In the genomic region with DNA sequence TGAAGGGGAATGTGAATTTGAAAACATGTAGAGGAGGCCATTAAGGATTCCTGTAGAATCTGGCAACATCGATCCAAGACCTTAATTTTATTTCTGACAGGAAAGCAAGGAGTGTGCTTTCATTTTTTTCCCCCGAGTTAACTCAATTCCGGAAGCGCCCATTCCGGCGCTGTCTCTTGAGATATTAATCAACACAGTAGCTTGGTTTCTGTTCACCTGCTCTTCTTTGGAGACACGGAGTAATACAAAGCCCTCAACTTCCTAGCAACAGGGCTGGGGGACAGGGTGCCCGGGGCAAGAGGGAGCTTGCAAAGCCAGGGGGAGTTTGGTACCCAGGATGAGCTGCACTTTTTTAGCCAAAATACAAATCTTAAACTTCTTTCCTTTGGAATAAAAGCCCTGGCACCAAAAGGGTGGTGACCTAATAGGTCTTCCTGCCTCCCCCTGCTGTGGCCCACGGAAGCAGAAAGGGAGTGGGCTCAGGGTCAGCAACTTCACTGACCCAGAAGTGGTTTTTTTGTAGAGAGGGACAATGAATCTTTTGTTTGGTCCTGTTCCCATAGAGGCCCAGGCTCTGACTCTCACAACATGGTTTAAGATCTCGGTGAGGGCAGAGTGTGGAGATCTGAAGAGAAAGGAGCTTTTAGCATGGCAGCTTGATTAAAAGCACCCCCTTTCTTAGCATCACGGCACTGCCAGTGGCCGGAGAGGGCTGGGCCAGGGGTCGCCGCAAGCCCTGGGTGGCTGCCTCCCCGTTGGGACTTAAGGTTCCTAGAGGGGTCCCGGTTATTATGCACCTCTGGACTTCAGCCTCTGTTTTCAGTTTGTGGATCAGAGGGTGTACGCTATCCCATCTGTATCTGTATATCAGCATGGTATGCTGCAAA, we compare ENCODE assay signal across 11 cellular contexts.
DNase-seq lines count a peak whose midpoint lies in the region; ATAC-seq, FAIRE-seq and TF ChIP-seq lines count a peak whose summit lies in the region.
"Had no signal": no experiment of that assay in that cellular context is flagged by ENCODE, and none has a peak within 500 bp of the region (broad histone marks: within the 10 kb centered on the region; RNA-seq: fewer than 3 reads in every experiment).

No MANE protein-coding gene starts in this region.

- H3K9ac ChIP-seq in HepG2 (ENCODE audit: insufficient read depth, low read depth, low read length): peak overlapping the region; percentile 74

- in situ Hi-C loops in HepG2 (cut with HindIII; ENCODE audit: extremely low pct_ligation_motif_present, low pct_unique_long_range_greater_than_20kb): no loop called here

- peak; percentile 63 for FAIRE-seq in HepG2 (lab: Jason Lieb, UNC)

- no peak for TF ChIP-seq POLR2A in HepG2 (IDR thresholded peaks at IDR 0.05; ENCODE audit: insufficient read depth in 1 of 2, low read depth in 2 of 2, low read length in 2 of 2)
- TF ChIP-seq POLR2A in right lobe of liver (IDR thresholded peaks at IDR 0.05): no peak
- TF ChIP-seq POLR2A in upper lobe of left lung (IDR thresholded peaks at IDR 0.05): no peak

- peaks cover 95% of the 10 kb centered on the region for H3K4me1 ChIP-seq in HepG2 (ENCODE audit: insufficient read depth, low read length)
- peaks cover 0 to 30% (median 4%) of the 10 kb centered on the region in 4 donors for H3K4me1 ChIP-seq in right lobe of liver
- peaks cover 0 to 15% (median 7%) of the 10 kb centered on the region in 4 donors for H3K4me1 ChIP-seq in upper lobe of left lung

- no peaks in the 10 kb centered on the region for H3K9me3 ChIP-seq in HepG2 (ENCODE audit: low read length)
- no peaks in the 10 kb centered on the region for H3K9me3 ChIP-seq in right lobe of liver
- H3K9me3 ChIP-seq in upper lobe of left lung: no peaks in the 10 kb centered on the region
- H3K9me3 ChIP-seq: SJSA1 had no signal

- ATAC-seq in HepG2 (peak; percentile 81), right lobe of liver (no peak), upper lobe of left lung (ENCODE audit: low FRiP score in 2 of 2) (no peak), HG02938 (IDR thresholded peaks at IDR 0.05; ENCODE audit: unreplicated experiment) (no peak)

- H3K4me1 Mint-ChIP-seq in activated CD4-positive, alpha-beta memory T cell treated with anti-CD3 and anti-CD28 coated beads, Interleukin-2, amount 10 ng/mL, durations not matched to agents 7 days and 5 days: peaks cover 15% of the 10 kb centered on the region
- H3K4me1 Mint-ChIP-seq in endothelial cell (ENCODE audit: unreplicated experiment): peaks cover 22% of the 10 kb centered on the region

- peak overlapping the region; percentile 69 for H3K4me2 ChIP-seq in HepG2 (ENCODE audit: low read depth, low read length)

- CTCF ChIA-PET in HepG2 (lab: Yijun Ruan, JAX; ENCODE audit: low intra/inter-chr PET ratio, low total read pairs): interaction anchor here (1.0 kb wide), 1 partner anchor 79 kb away, joined by 3 read pairs; no protein-coding TSS in a partner anchor
- CTCF ChIA-PET in activated CD4-positive, alpha-beta memory T cell treated with anti-CD3 and anti-CD28 coated beads, Interleukin-2, amount 10 ng/mL, durations not matched to agents 7 days and 5 days (lab: Charles Lee): interaction anchor here (0.6 kb wide), 1 partner anchor 133 kb away, joined by 3 read pairs; no protein-coding TSS in a partner anchor

- no peak overlapping the region for H3K4me3 Mint-ChIP-seq in activated CD4-positive, alpha-beta memory T cell treated with anti-CD3 and anti-CD28 coated beads, Interleukin-2, amount 10 ng/mL, durations not matched to agents 7 days and 5 days
- no peak overlapping the region for H3K4me3 Mint-ChIP-seq in endothelial cell (ENCODE audit: unreplicated experiment)

- H3K36me3 ChIP-seq in HepG2 (replicated peaks in 1 of 2; ENCODE audit: control insufficient read depth in 1 of 2, insufficient read depth in 2 of 2, low read length in 2 of 2): peaks cover 5 to 15% of the 10 kb centered on the region in 2 experiments; a peak in 4 of 5 replicates
- no peaks in the 10 kb centered on the region for H3K36me3 ChIP-seq in right lobe of liver
- no peaks in the 10 kb centered on the region for H3K36me3 ChIP-seq in upper lobe of left lung
- H3K36me3 ChIP-seq: SJSA1 had no signal

- H2AFZ ChIP-seq in HepG2 (ENCODE audit: low read length): no peak overlapping the region

- H3K79me2 ChIP-seq in HepG2 (ENCODE audit: insufficient read depth, low read length): peaks cover 5% of the 10 kb centered on the region

- H3K4me3 ChIP-seq in HepG2 (replicated peaks in 1 of 3; ENCODE audit: insufficient read depth in 1 of 3, low read depth in 2 of 3, low read length in 3 of 3) (peak overlapping the region in 1 of 3 experiments; percentile 39; a peak in 2 of 6 replicates), right lobe of liver (no peak overlapping the region), upper lobe of left lung (no peak overlapping the region)
- H3K4me3 ChIP-seq: SJSA1 had no signal

- DNase-seq in HepG2 (ENCODE audit: low spot score): peak; percentile 90
- DNase-seq in right lobe of liver: no peak
- no peak for DNase-seq in activated CD4-positive, alpha-beta memory T cell treated with anti-CD3 and anti-CD28 coated beads, Interleukin-2, amount 10 ng/mL, durations not matched to agents 7 days and 5 days
- DNase-seq in islet precursor cell: peak; percentile 89
- no peak for DNase-seq in upper lobe of left lung
- DNase-seq in endothelial cell (ENCODE audit: low spot score): no peak
- no peak for DNase-seq in germinal center (ENCODE audit: low spot score)
- DNase-seq: Calu3 had no signal

- no peaks in the 10 kb centered on the region for H3K27me3 Mint-ChIP-seq in activated CD4-positive, alpha-beta memory T cell treated with anti-CD3 and anti-CD28 coated beads, Interleukin-2, amount 10 ng/mL, durations not matched to agents 7 days and 5 days
- H3K27me3 Mint-ChIP-seq in endothelial cell (ENCODE audit: unreplicated experiment): peaks cover 4% of the 10 kb centered on the region

- intact Hi-C loops in HepG2 (cut with micrococcal nuclease; ENCODE audit: unreplicated experiment) (loop anchor here (1.0 kb wide), 2 partner anchors 20 to 24 kb away; no protein-coding TSS in a partner anchor), right lobe of liver (cut with DNase I) (no loop called here)

- H3K27ac Mint-ChIP-seq in activated CD4-positive, alpha-beta memory T cell treated with anti-CD3 and anti-CD28 coated beads, Interleukin-2, amount 10 ng/mL, durations not matched to agents 7 days and 5 days: peak overlapping the region; percentile 19
- no peak overlapping the region for H3K27ac Mint-ChIP-seq in endothelial cell (ENCODE audit: unreplicated experiment)
- H3K27ac Mint-ChIP-seq: activated T-helper 2 cell treated with anti-CD3 and anti-CD28 coated beads, Interferon-gamma antibody, Interleukin-2, Interleukin-4, amounts not matched to agents 10 μg/mL and 5 μg/mL and 100 μg/mL, durations not matched to agents 14 hours and 24 hours and 36 hours had no signal

- H3K27me3 ChIP-seq in HepG2 (ENCODE audit: control insufficient read depth in 1 of 2, insufficient read depth in 2 of 2, low read length in 2 of 2) (no peaks in the 10 kb centered on the region), right lobe of liver (no peaks in the 10 kb centered on the region), upper lobe of left lung (no peaks in the 10 kb centered on the region)
- H3K27me3 ChIP-seq: SJSA1 had no signal

- no peaks in the 10 kb centered on the region for H3K9me3 Mint-ChIP-seq in activated CD4-positive, alpha-beta memory T cell treated with anti-CD3 and anti-CD28 coated beads, Interleukin-2, amount 10 ng/mL, durations not matched to agents 7 days and 5 days
- H3K9me3 Mint-ChIP-seq in endothelial cell (ENCODE audit: unreplicated experiment): no peaks in the 10 kb centered on the region
- H3K9me3 Mint-ChIP-seq: activated T-helper 2 cell treated with anti-CD3 and anti-CD28 coated beads, Interferon-gamma antibody, Interleukin-2, Interleukin-4, amounts not matched to agents 10 μg/mL and 5 μg/mL and 100 μg/mL, durations not matched to agents 14 hours and 24 hours and 36 hours had no signal

- no peaks in the 10 kb centered on the region for H4K20me1 ChIP-seq in HepG2 (ENCODE audit: insufficient read depth, low read length)

- H3K36me3 Mint-ChIP-seq in activated CD4-positive, alpha-beta memory T cell treated with anti-CD3 and anti-CD28 coated beads, Interleukin-2, amount 10 ng/mL, durations not matched to agents 7 days and 5 days (ENCODE audit: low read depth): no peaks in the 10 kb centered on the region
- peaks cover 10% of the 10 kb centered on the region for H3K36me3 Mint-ChIP-seq in endothelial cell (ENCODE audit: low read depth, unreplicated experiment)

- no TSS peak for BruUV-seq in HepG2 (replicated peaks; lab: Mats Ljungman, UMichigan)

- WGBS in HepG2 (ENCODE audit: low lambda C conversion rate): 54% methylated on average over 17 of the region's 17 CpGs
- 56% methylated on average over 9 of the region's 17 CpGs for WGBS in right lobe of liver (ENCODE audit: insufficient coverage, low coverage, low lambda C conversion rate, missing lambda C conversion rate)
- 64 to 65% methylated on average over 15 to 17 of the region's 17 CpGs for WGBS in upper lobe of left lung, 2 donors

- TF ChIP-seq CTCF in HepG2 (CRISPR knock-in tag; IDR thresholded peaks at IDR 0.05) (no peak), right lobe of liver (IDR thresholded peaks at IDR 0.05) (no peak), upper lobe of left lung (IDR thresholded peaks at IDR 0.05) (no peak), endothelial cell (IDR thresholded peaks at IDR 0.05; ENCODE audit: unreplicated experiment) (no peak)

- POLR2A ChIA-PET in HepG2 (lab: Yijun Ruan, JAX): interaction anchor here (0.6 to 4.8 kb wide), 9 partner anchors 9 to 245 kb away, joined by 3 to 70 read pairs (median 8); no protein-coding TSS in a partner anchor
- POLR2A ChIA-PET in activated CD4-positive, alpha-beta memory T cell treated with anti-CD3 and anti-CD28 coated beads, Interleukin-2, amount 10 ng/mL, durations not matched to agents 7 days and 5 days (lab: Charles Lee): no interaction called here

- H3K27ac ChIP-seq in HepG2 (ENCODE audit: extremely low read length, insufficient read depth, low read length) (peak overlapping the region; percentile 89), right lobe of liver (no peak overlapping the region), upper lobe of left lung (peak overlapping the region in 3 of 4 donors; percentile 3 to 55 (median 28))
- H3K27ac ChIP-seq: SJSA1 had no signal

- TF ChIP-seq EP300 in HepG2 (IDR thresholded peaks at IDR 0.05; ENCODE audit: low read depth in 2 of 2, low read length in 2 of 2): peak in 1 of 2 experiments; percentile 67; a peak in 2 of 4 replicates
- TF ChIP-seq EP300 in HepG2 (CRISPR knock-in tag; IDR thresholded peaks at IDR 0.05; ENCODE audit: borderline replicate concordance): no peak
- no peak for TF ChIP-seq EP300 in upper lobe of left lung (IDR thresholded peaks at IDR 0.05)

- TF ChIP-seq RAD21 in HepG2 (CRISPR knock-in tag; IDR thresholded peaks at IDR 0.05): no peak

Comparison
In these comparisons a context has a peak if more than half of its experiments do, and no peak if none do; other contexts are left out.
1. DNase-seq: peak in HepG2 (single experiment) and islet precursor cell (single experiment); none in right lobe of liver (0 of 3), activated CD4-positive, alpha-beta memory T cell treated with anti-CD3 and anti-CD28 coated beads, Interleukin-2, amount 10 ng/mL, durations not matched to agents 7 days and 5 days (single experiment), upper lobe of left lung (0 of 2), endothelial cell (single experiment) and germinal center (single experiment).
2. H3K27ac ChIP-seq: peak in HepG2 (single experiment) and upper lobe of left lung (3 of 4); none in right lobe of liver (0 of 3).